In genomic region chr1:51264470-51264869, GRCh38 we compare ENCODE assay signal across 8 cellular contexts. TPM values are rescaled to one million over a fixed set of nuclear protein-coding genes. Genes with fewer than 3 reads are reported as not detected.
DNase-seq lines count a peak whose midpoint lies in the region; ATAC-seq and TF ChIP-seq lines count a peak whose summit lies in the region.

No MANE protein-coding gene starts in this region.

- ATAC-seq in GM23338 = no peak

- H3K4me2 ChIP-seq in GM23248 (ENCODE audit: unreplicated experiment) = peak overlapping the region; percentile 78
- no peak overlapping the region for H3K4me2 ChIP-seq in GM23338

- peaks cover 25% of the 10 kb centered on the region for H3K4me1 Mint-ChIP-seq in GM23338

- H3K4me3 ChIP-seq in GM23248 (peak overlapping the region; percentile 54), SJCRH30 (no peak overlapping the region), fibroblast of mammary gland (ENCODE audit: control insufficient read depth, low read depth, low read length) (no peak overlapping the region), sigmoid colon (no peak overlapping the region), GM23338 (no peak overlapping the region)

- H3F3A ChIP-seq in GM23248 (ENCODE audit: insufficient read depth) (peaks cover 46% of the 10 kb centered on the region), GM23338 (replicated peaks; ENCODE audit: low read depth) (no peaks in the 10 kb centered on the region)

- H3K9me2 ChIP-seq in GM23248 (ENCODE audit: insufficient read depth) (no peaks in the 10 kb centered on the region), GM23338 (ENCODE audit: insufficient read depth) (no peaks in the 10 kb centered on the region)

- WGBS in GM23248 (ENCODE audit: low coverage in 1 of 2, low lambda C conversion rate in 2 of 2, missing lambda C conversion rate in 2 of 2), 2 experiments = 0 to 1% methylated on average over 3 of the region's 3 CpGs
- WGBS in sigmoid colon, 2 donors = 53 to 71% methylated on average over 3 of the region's 3 CpGs

- H3K27me3 ChIP-seq in GM23248 (replicated peaks; ENCODE audit: insufficient read depth) (no peaks in the 10 kb centered on the region), SJCRH30 (no peaks in the 10 kb centered on the region), sigmoid colon (no peaks in the 10 kb centered on the region), GM23338 (ENCODE audit: insufficient read depth) (no peaks in the 10 kb centered on the region)

- H3K4me1 ChIP-seq in GM23248 (ENCODE audit: insufficient read depth) = peaks cover 84% of the 10 kb centered on the region
- peaks cover 49% of the 10 kb centered on the region for H3K4me1 ChIP-seq in SJCRH30
- H3K4me1 ChIP-seq in sigmoid colon = peaks cover 0 to 87% (median 69%) of the 10 kb centered on the region in 4 donors
- H3K4me1 ChIP-seq in GM23338 (ENCODE audit: insufficient read depth) = peaks cover 14% of the 10 kb centered on the region

- peak overlapping the region; percentile 67 for H3K27ac ChIP-seq in GM23248
- H3K27ac ChIP-seq in SJCRH30 = peak overlapping the region; percentile 25; the same call in 1 of the 2 replicates
- H3K27ac ChIP-seq in sigmoid colon = peak overlapping the region in 2 of 4 donors; percentile 62 to 76
- H3K27ac ChIP-seq in GM23338 (ENCODE audit: low read depth) = no peak overlapping the region

- H3K27ac Mint-ChIP-seq in GM23338 = no peak overlapping the region

- H2AFZ ChIP-seq in GM23248 (no peak overlapping the region), GM23338 (no peak overlapping the region)

- no peaks in the 10 kb centered on the region for H3K9me3 Mint-ChIP-seq in GM23338

- DNase-seq in GM23248 (peak; percentile 92), SJCRH30 (peak; percentile 63 to 77), fibroblast of mammary gland (ENCODE audit: low read depth) (peak; percentile 91), renal cortical epithelial cell (ENCODE audit: low read depth) (peak; percentile 88), sigmoid colon (no peak), HT-29 (ENCODE audit: low spot score) (no peak), NCI-H1092 treated with DMSO at 0.1 percent for 48 hours (lab: John Stamatoyannopoulos, UW) (no peak), GM23338 (ENCODE audit: low spot score) (no peak)

- intact Hi-C loops in sigmoid colon (cut with DNase I) = no loop called here

- TF ChIP-seq POLR2A in sigmoid colon (IDR thresholded peaks at IDR 0.05) = no peak

- no peak overlapping the region for H3K4me3 Mint-ChIP-seq in GM23338

- no peaks in the 10 kb centered on the region for H3K9me3 ChIP-seq in GM23248 (ENCODE audit: low read depth)
- no peaks in the 10 kb centered on the region for H3K9me3 ChIP-seq in SJCRH30 (replicated peaks)
- H3K9me3 ChIP-seq in sigmoid colon = no peaks in the 10 kb centered on the region

- no peaks in the 10 kb centered on the region for H3K36me3 Mint-ChIP-seq in GM23338 (ENCODE audit: low read depth)

- TF ChIP-seq CTCF in fibroblast of mammary gland (conservative IDR thresholded peaks at IDR 0.05; ENCODE audit: control insufficient read depth, insufficient read depth, low read depth, low read length) = no peak
- TF ChIP-seq CTCF in sigmoid colon (IDR thresholded peaks at IDR 0.05) = no peak
- no peak for TF ChIP-seq CTCF in GM23338 (conservative IDR thresholded peaks at IDR 0.05; ENCODE audit: low read depth in 2 of 2)

- H3K9ac ChIP-seq in GM23248 = peak overlapping the region; percentile 37; the same call in 1 of the 2 replicates

- H3K79me2 ChIP-seq in GM23248 (ENCODE audit: insufficient read depth) = peaks cover 90% of the 10 kb centered on the region
- H3K79me2 ChIP-seq in GM23338 (replicated peaks; ENCODE audit: insufficient read depth) = peaks cover 79% of the 10 kb centered on the region

- no peaks in the 10 kb centered on the region for H3K36me3 ChIP-seq in GM23248 (ENCODE audit: low read depth)
- H3K36me3 ChIP-seq in SJCRH30 = peaks cover 4% of the 10 kb centered on the region; the same call in 1 of the 2 replicates
- no peaks in the 10 kb centered on the region for H3K36me3 ChIP-seq in sigmoid colon
- H3K36me3 ChIP-seq in GM23338 (ENCODE audit: insufficient read depth) = no peaks in the 10 kb centered on the region

- in situ Hi-C loops in GM23248 (cut with MboI) = no loop called here

- TF ChIP-seq EP300 in sigmoid colon (IDR thresholded peaks at IDR 0.05) = no peak

- peaks cover 8% of the 10 kb centered on the region; the same call in 1 of the 2 replicates for H4K20me1 ChIP-seq in GM23248 (ENCODE audit: insufficient read depth)
- H4K20me1 ChIP-seq in GM23338 (replicated peaks; ENCODE audit: insufficient read depth) = peaks cover 20% of the 10 kb centered on the region

- peaks cover 3% of the 10 kb centered on the region for H3K27me3 Mint-ChIP-seq in GM23338 (ENCODE audit: insufficient read depth, low read depth, poor library complexity)

TF ChIP-seq in GM23338, 12 proteins besides CTCF, POLR2A, EP300 and RAD21 (continues in another document):
- no peak for TF ChIP-seq POLR2AphosphoS5 (IDR thresholded peaks at IDR 0.05; ENCODE audit: low read depth)
- TF ChIP-seq STAT1 (IDR thresholded peaks at IDR 0.05; ENCODE audit: unreplicated experiment) = no peak
- TF ChIP-seq EZH2phosphoT487 (IDR thresholded peaks at IDR 0.05; ENCODE audit: unreplicated experiment) = no peak
- no peak for TF ChIP-seq EZH2 (IDR thresholded peaks at IDR 0.05; ENCODE audit: low read depth, unreplicated experiment)
- TF ChIP-seq ZNF462 (CRISPR knock-in tag; IDR thresholded peaks at IDR 0.05) = no peak
- TF ChIP-seq ZNF331 (CRISPR knock-in tag; IDR thresholded peaks at IDR 0.05; ENCODE audit: low read depth) = no peak
- TF ChIP-seq JUNB (IDR thresholded peaks at IDR 0.05; ENCODE audit: unreplicated experiment) = no peak
- no peak for TF ChIP-seq CREB1 (CRISPR knock-in tag; IDR thresholded peaks at IDR 0.05; ENCODE audit: low read depth)

RNA-seq across cellular contexts. Expression of gene RNF11, which starts 28.4 kb away (rescaled TPM):
- total RNA-seq in GM23248 (2014; rRNA removed; shearing (Covaris generic)) = 120 and 128 TPM in 2 replicates
- polyA plus RNA-seq in GM23248 (2016; fragmentation: Nextera tagmentation; extraction: Ambion mirVana) (93.2 and 94.1 TPM in 2 replicates), sigmoid colon (100 to 1,000 TPM in 2 of 3 donors, 10 to 100 TPM in 1; 44.6 to 123 (median 108) TPM), GM23338 (2016; fragmentation: Nextera tagmentation; extraction: Ambion mirVana) (22.3 and 23.7 TPM in 2 replicates)
- total RNA-seq in SJCRH30 (2014; rRNA removed; shearing (Covaris generic)) = 145 and 160 TPM in 2 replicates
- total RNA-seq in renal cortical epithelial cell (117 and 165 TPM in 2 replicates), sigmoid colon (100 to 1,000 TPM in 2 of 4 donors, 10 to 100 TPM in 2; 85.8 to 116 (median 101) TPM)
- total RNA-seq in HT-29 (2014; rRNA removed; shearing (Covaris generic)) = 40.2 and 55.8 TPM in 2 replicates
- total RNA-seq in GM23338 (2014; rRNA removed; shearing (Covaris generic)) = 43.0 and 48.6 TPM in 2 replicates

Comparison
In these comparisons a context has a peak if more than half of its experiments do, and no peak if none do; other contexts are left out.
1. DNase-seq: peak in GM23248 (single experiment), SJCRH30 (2 of 2), fibroblast of mammary gland (single experiment) and renal cortical epithelial cell (single experiment); none in sigmoid colon (single experiment), HT-29 (single experiment), NCI-H1092 treated with DMSO at 0.1 percent for 48 hours (single experiment) and GM23338 (single experiment).